Comparison of ENCODE assay signal across 14 cellular contexts in the genomic region with DNA sequence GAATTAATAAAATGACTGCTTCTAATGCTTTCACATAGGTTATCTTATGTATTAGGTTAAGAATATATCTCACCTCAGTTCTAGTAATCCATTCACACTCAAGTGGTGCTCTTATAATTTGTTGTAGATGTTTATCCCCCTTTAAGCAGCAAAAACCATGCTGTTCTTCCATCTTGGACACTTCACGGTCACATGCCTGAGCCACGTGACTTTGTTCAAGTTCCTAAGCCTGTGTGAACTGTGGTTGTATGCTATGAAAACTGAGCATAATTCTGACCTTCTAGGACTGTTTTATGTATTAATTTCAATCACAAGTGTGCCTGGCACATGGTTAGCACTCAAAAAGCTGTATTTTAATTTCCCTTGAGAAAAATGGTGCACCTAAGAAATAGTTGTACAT. TPM values are rescaled to one million over a fixed set of nuclear protein-coding genes. Genes with fewer than 3 reads are reported as not detected.
"Had no signal": no experiment of that assay in that cellular context is flagged by ENCODE, and none has a peak within 500 bp of the region (broad histone marks: within the 10 kb centered on the region; RNA-seq: fewer than 3 reads in every experiment).

No MANE protein-coding gene starts in this region.

- H3K36me3 ChIP-seq: heart left ventricle, stomach had no signal

- ATAC-seq: heart left ventricle; naive thymus-derived CD4-positive, alpha-beta T cell; right cardiac atrium had no signal

- H3K36me3 Mint-ChIP-seq: naive thymus-derived CD4-positive, alpha-beta T cell; type B pancreatic cell had no signal

- H3K27me3 ChIP-seq: heart left ventricle, stomach had no signal

- H3K4me3 ChIP-seq: coronary artery, stomach had no signal

- H3K27ac ChIP-seq: coronary artery, stomach had no signal

- H3K9me3 Mint-ChIP-seq: endodermal cell; naive thymus-derived CD4-positive, alpha-beta T cell; type B pancreatic cell had no signal

- H3K27ac Mint-ChIP-seq: type B pancreatic cell had no signal

- DNase-seq: effector CD4-positive, alpha-beta T cell; endodermal cell; heart left ventricle; hippocampal formation; mesendoderm; naive thymus-derived CD4-positive, alpha-beta T cell; posterior cingulate gyrus; right cardiac atrium; small intestine; stimulated activated CD4-positive, alpha-beta T cell treated with anti-CD3 and anti-CD28 coated beads, Interleukin-12 subunit alpha, Interleukin-12 subunit beta, amount 100 ng/mL, for 4 hours; stimulated activated naive CD4-positive, alpha-beta T cell; stomach had no signal

- H3K4me3 Mint-ChIP-seq: endodermal cell; naive thymus-derived CD4-positive, alpha-beta T cell; type B pancreatic cell had no signal

- H3K9me3 ChIP-seq: heart left ventricle, stomach had no signal

RNA-seq across cellular contexts. Expression of gene STARD13, which starts 41.2 kb away (rescaled TPM):
- polyA plus RNA-seq: naive thymus-derived CD4-positive, alpha-beta T cell had no signal
